In the genomic region with DNA sequence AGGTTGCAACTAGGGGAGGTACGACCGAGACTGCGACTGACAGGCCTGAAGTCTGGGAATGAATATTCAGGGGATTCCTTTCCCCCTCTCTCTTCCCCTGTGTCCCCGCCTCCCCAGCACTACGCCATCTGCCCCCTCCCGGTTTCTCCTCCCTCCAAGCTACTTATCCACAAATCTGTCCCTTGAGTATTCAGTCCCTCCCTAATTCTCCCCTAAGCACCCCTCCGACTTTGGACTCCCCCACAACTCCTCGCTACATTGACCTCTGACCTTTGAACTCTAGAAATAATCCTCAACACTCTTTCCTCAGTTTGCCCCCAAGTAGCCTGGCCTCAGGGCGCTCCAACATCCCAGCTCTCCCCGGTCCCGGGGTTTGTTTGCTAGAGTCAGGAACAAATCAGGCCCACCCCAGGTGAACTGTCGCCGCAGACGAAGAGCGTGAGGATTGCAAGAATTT, we compare ENCODE assay signal across 8 cellular contexts. TPM values are rescaled to one million over a fixed set of nuclear protein-coding genes. Genes with fewer than 3 reads are reported as not detected.
DNase-seq lines count a peak whose midpoint lies in the region; ATAC-seq, FAIRE-seq and TF ChIP-seq lines count a peak whose summit lies in the region.

No MANE protein-coding gene starts in this region.

- in situ Hi-C loops in mammary epithelial cell (cut with MboI; ENCODE audit: low sequenced_read_pairs in 2 of 2), result no loop called here

- intact Hi-C loops in mammary epithelial cell (cut with micrococcal nuclease), result loop anchor here (2.0 kb wide), 1 partner anchor 95 kb away; the partner anchor contains the start of gene GABPB2

- H3K9me1 ChIP-seq in keratinocyte (ENCODE audit: control insufficient read depth, extremely low read depth, insufficient read depth, low read length), result peaks cover 2% of the 10 kb centered on the region

- peaks cover 17% of the 10 kb centered on the region for H3K4me1 ChIP-seq in ACC112 (ENCODE audit: control insufficient read depth, insufficient read depth, low read length, unreplicated experiment)
- H3K4me1 ChIP-seq in mammary epithelial cell (ENCODE audit: insufficient read depth, low read length), result peaks cover 16% of the 10 kb centered on the region
- peaks cover 12% of the 10 kb centered on the region for H3K4me1 ChIP-seq in keratinocyte (ENCODE audit: control insufficient read depth, extremely low read depth, insufficient read depth, low read length)

- H3K9ac ChIP-seq in mammary epithelial cell (ENCODE audit: insufficient read depth, low read length) (peak overlapping the region; percentile 86), keratinocyte (ENCODE audit: control insufficient read depth, extremely low read depth, insufficient read depth, low read length) (peak overlapping the region; percentile 88)

- peak; percentile 16 for ATAC-seq in GM18868 (IDR thresholded peaks at IDR 0.05; ENCODE audit: unreplicated experiment)
- ATAC-seq in GM21526 (IDR thresholded peaks at IDR 0.05; ENCODE audit: low FRiP score, unreplicated experiment), result no peak

- CTCF ChIA-PET in mammary epithelial cell (lab: Charles Lee; ENCODE audit: low non-redundant PET), result no interaction called here

- H3K36me3 ChIP-seq in ACC112 (ENCODE audit: insufficient read depth, low read length), result peaks cover 6% of the 10 kb centered on the region; the same call in 1 of the 2 replicates
- peaks cover 11% of the 10 kb centered on the region for H3K36me3 ChIP-seq in mammary epithelial cell (ENCODE audit: insufficient read depth, low read length)
- peaks cover 3 to 15% of the 10 kb centered on the region in 2 experiments for H3K36me3 ChIP-seq in keratinocyte (ENCODE audit: control insufficient read depth in 2 of 2, extremely low read depth in 1 of 2, insufficient read depth in 2 of 2, low read length in 2 of 2)

- 0% methylated on average over 7 of the region's 15 CpGs for WGBS in mammary epithelial cell (ENCODE audit: low coverage, missing lambda C conversion rate)

- DNase-seq in NCI-H524 (lab: John Stamatoyannopoulos, UW) (peak; percentile 83 to 92), mammary epithelial cell (peak; percentile 20), keratinocyte (ENCODE audit: low read depth, low spot score) (no peak), mesenteric fat pad (ENCODE audit: low spot score) (no peak)
- DNase-seq in stimulated activated CD8-positive, alpha-beta memory T cell treated with anti-CD3 and anti-CD28 coated beads, Interleukin-4, amount 100 ng/mL, for 48 hours, result peak; percentile 40

- H3K79me2 ChIP-seq in ACC112 (ENCODE audit: control insufficient read depth, insufficient read depth, low read length, unreplicated experiment) (peaks cover 24% of the 10 kb centered on the region), mammary epithelial cell (ENCODE audit: insufficient read depth, low read length) (peaks cover 34% of the 10 kb centered on the region), keratinocyte (ENCODE audit: control insufficient read depth, insufficient read depth, low read length) (peaks cover 18% of the 10 kb centered on the region)

- peak; percentile 52 for FAIRE-seq in keratinocyte (lab: Jason Lieb, UNC)

- no peaks in the 10 kb centered on the region for H4K20me1 ChIP-seq in mammary epithelial cell (ENCODE audit: insufficient read depth, low read length)
- H4K20me1 ChIP-seq in keratinocyte (ENCODE audit: control insufficient read depth, extremely low read depth, insufficient read depth, low read length), result no peaks in the 10 kb centered on the region

- H3K27ac ChIP-seq in ACC112 (ENCODE audit: low read depth, low read length), result peak overlapping the region; percentile 51
- peak overlapping the region; percentile 45 for H3K27ac ChIP-seq in mammary epithelial cell (ENCODE audit: insufficient read depth, low read depth, low read length)
- H3K27ac ChIP-seq in keratinocyte (ENCODE audit: control insufficient read depth, insufficient read depth, low read length), result peak overlapping the region; percentile 55

- BruUV-seq in mammary epithelial cell (replicated peaks; lab: Mats Ljungman, UMichigan), result no TSS peak

- H3K27me3 ChIP-seq in ACC112 (ENCODE audit: insufficient read depth, low read length) (no peaks in the 10 kb centered on the region), mammary epithelial cell (ENCODE audit: insufficient read depth, low read length) (no peaks in the 10 kb centered on the region), keratinocyte (ENCODE audit: control insufficient read depth, extremely low read depth, insufficient read depth, low read length) (no peaks in the 10 kb centered on the region)

- H3K4me3 ChIP-seq in ACC112 (ENCODE audit: low read depth, low read length) (peak overlapping the region; percentile 87), mammary epithelial cell (replicated peaks in 1 of 3; ENCODE audit: insufficient read depth in 1 of 3, low read depth in 2 of 3, low read length in 3 of 3) (peak overlapping the region; percentile 69 to 86 (median 75)), keratinocyte (ENCODE audit: control insufficient read depth in 2 of 3, extremely low read depth in 1 of 3, insufficient read depth in 2 of 3, low read depth in 1 of 3, low read length in 3 of 3) (peak overlapping the region; percentile 65 to 94 (median 68))

- dilution Hi-C loops in mammary epithelial cell (cut with HindIII; ENCODE audit: low sequenced_read_pairs) (no loop called here), keratinocyte (cut with MboI; ENCODE audit: extremely low pct_ligation_motif_present, low sequenced_read_pairs) (no loop called here)

- H2AFZ ChIP-seq in ACC112 (ENCODE audit: low read length, unreplicated experiment), result peak overlapping the region; percentile 53
- H2AFZ ChIP-seq in mammary epithelial cell (ENCODE audit: low read depth, low read length), result peak overlapping the region; percentile 96
- H2AFZ ChIP-seq in keratinocyte (ENCODE audit: control insufficient read depth, low read length), result peak overlapping the region; percentile 88

- H3K4me2 ChIP-seq in mammary epithelial cell (ENCODE audit: insufficient read depth, low read depth, low read length) (peak overlapping the region; percentile 81), keratinocyte (ENCODE audit: control insufficient read depth, extremely low read depth, insufficient read depth, low read depth, low read length) (peak overlapping the region; percentile 96)

- TF ChIP-seq CTCF in mammary epithelial cell (conservative IDR thresholded peaks at IDR 0.05 in 1 of 2, IDR thresholded peaks at IDR 0.05 in 1 of 2; ENCODE audit: extremely low read depth in 1 of 2, insufficient read depth in 1 of 2, low read depth in 1 of 2, low read length in 2 of 2) (no peak), keratinocyte (optimal IDR thresholded peaks at IDR 0.05 in 1 of 3, IDR thresholded peaks at IDR 0.05 in 1 of 3, conservative IDR thresholded peaks at IDR 0.05 in 1 of 3; ENCODE audit: extremely low read depth in 1 of 3, insufficient read depth in 2 of 3, low read length in 3 of 3) (no peak)

- H3K9me3 ChIP-seq in mammary epithelial cell (replicated peaks; ENCODE audit: insufficient read depth, low read length) (no peaks in the 10 kb centered on the region), keratinocyte (ENCODE audit: control insufficient read depth, low read depth, low read length) (no peaks in the 10 kb centered on the region)

RNA-seq across cellular contexts. Expression of gene LYSMD1, which starts 0.4 kb away (rescaled TPM):
- total RNA-seq in mammary epithelial cell (1 to 10 TPM; 7.3 to 9.7 TPM), mesenteric fat pad (5.3 TPM)
- polyA plus RNA-seq in mammary epithelial cell (3.8 TPM), keratinocyte (3.6 to 5.6 TPM (median 4.4 TPM) in 3 replicates)
- polyA minus RNA-seq in mammary epithelial cell (21.4 TPM), keratinocyte (0.98 to 5.7 TPM (median 3.6 TPM) in 3 replicates)
- 1.7 TPM for polyA plus RNA-seq in keratinocyte (2011; ENCODE audit: low read depth)
- 3.2 and 4.0 TPM in 2 replicates for polyA plus RNA-seq in keratinocyte (2011; cell fraction: cytosol; rRNA removed)
- 9.5 and 10.2 TPM in 2 replicates for polyA plus RNA-seq in keratinocyte (2011; cell fraction: nucleus; rRNA removed)
- 4.3 TPM in 2 replicates for polyA plus RNA-seq in keratinocyte (2012; ENCODE audit: low replicate concordance)
- polyA minus RNA-seq in keratinocyte (2011; cell fraction: cytosol; rRNA and poly(A)+ RNA removed), result 4.0 TPM
- 5.7 and 5.8 TPM in 2 replicates for polyA minus RNA-seq in keratinocyte (2011; cell fraction: nucleus; rRNA and poly(A)+ RNA removed)

RNA-seq across cellular contexts. Expression of gene SCNM1, which starts 0.6 kb away (rescaled TPM):
- total RNA-seq in mammary epithelial cell (10 to 100 TPM; 24.8 to 47.6 TPM), mesenteric fat pad (32.7 TPM)
- polyA plus RNA-seq in mammary epithelial cell (30.1 TPM), keratinocyte (11.0 to 34.4 TPM (median 26.2 TPM) in 3 replicates)
- polyA minus RNA-seq in mammary epithelial cell (20.5 TPM), keratinocyte (7.4 to 17.6 TPM (median 10.6 TPM) in 3 replicates)
- polyA plus RNA-seq in keratinocyte (2011; ENCODE audit: low read depth), result 32.6 TPM
- 22.8 and 25.1 TPM in 2 replicates for polyA plus RNA-seq in keratinocyte (2011; cell fraction: cytosol; rRNA removed)
- polyA plus RNA-seq in keratinocyte (2011; cell fraction: nucleus; rRNA removed), result 33.4 and 35.9 TPM in 2 replicates
- 44.4 and 44.9 TPM in 2 replicates for polyA plus RNA-seq in keratinocyte (2012; ENCODE audit: low replicate concordance)
- 10.9 TPM for polyA minus RNA-seq in keratinocyte (2011; cell fraction: cytosol; rRNA and poly(A)+ RNA removed)
- polyA minus RNA-seq in keratinocyte (2011; cell fraction: nucleus; rRNA and poly(A)+ RNA removed), result 4.7 and 5.0 TPM in 2 replicates

RNA-seq across cellular contexts. Expression of gene TNFAIP8L2, which starts 8.9 kb away (rescaled TPM):
- not detected for total RNA-seq in mammary epithelial cell
- polyA plus RNA-seq in mammary epithelial cell, result not detected
- not detected for polyA minus RNA-seq in mammary epithelial cell
- polyA plus RNA-seq in keratinocyte, result not detected in 3 replicates
- not detected for polyA plus RNA-seq in keratinocyte (2011; ENCODE audit: low read depth)
- not detected in 2 replicates for polyA plus RNA-seq in keratinocyte (2011; cell fraction: cytosol; rRNA removed)
- 0.32 TPM in 1 of 2 replicates, not detected in the other for polyA plus RNA-seq in keratinocyte (2011; cell fraction: nucleus; rRNA removed)
- polyA plus RNA-seq in keratinocyte (2012; ENCODE audit: low replicate concordance), result 0.23 TPM in 1 of 2 replicates, not detected in the other
- not detected in 3 replicates for polyA minus RNA-seq in keratinocyte
- not detected for polyA minus RNA-seq in keratinocyte (2011; cell fraction: cytosol; rRNA and poly(A)+ RNA removed)
- polyA minus RNA-seq in keratinocyte (2011; cell fraction: nucleus; rRNA and poly(A)+ RNA removed), result not detected in 2 replicates
- 8.0 TPM for total RNA-seq in mesenteric fat pad

RNA-seq across cellular contexts. Expression of gene TMOD4, which starts 10.5 kb away (rescaled TPM):
- not detected for total RNA-seq in mammary epithelial cell
- 0.23 TPM for polyA plus RNA-seq in mammary epithelial cell
- polyA minus RNA-seq in mammary epithelial cell, result not detected
- polyA plus RNA-seq in keratinocyte, result 0.18 to 0.42 TPM (median 0.34 TPM) in 3 replicates
- polyA plus RNA-seq in keratinocyte (2011; ENCODE audit: low read depth), result not detected
- polyA plus RNA-seq in keratinocyte (2011; cell fraction: cytosol; rRNA removed), result 0.15 and 0.17 TPM in 2 replicates
- polyA plus RNA-seq in keratinocyte (2011; cell fraction: nucleus; rRNA removed), result not detected in 2 replicates
- 0.24 TPM in 1 of 2 replicates, not detected in the other for polyA plus RNA-seq in keratinocyte (2012; ENCODE audit: low replicate concordance)
- 0.49 TPM in 1 of 3 replicates, not detected in the others for polyA minus RNA-seq in keratinocyte
- polyA minus RNA-seq in keratinocyte (2011; cell fraction: cytosol; rRNA and poly(A)+ RNA removed), result not detected
- polyA minus RNA-seq in keratinocyte (2011; cell fraction: nucleus; rRNA and poly(A)+ RNA removed), result not detected in 2 replicates
- total RNA-seq in mesenteric fat pad, result not detected

RNA-seq across cellular contexts. Expression of gene SEMA6C, which starts 18.9 kb away (rescaled TPM):
- 1 to 10 TPM in 1 of 2 donors, under 1 TPM in 1; 0.50 to 1.6 TPM for total RNA-seq in mammary epithelial cell
- 0.44 TPM for polyA plus RNA-seq in mammary epithelial cell
- 0.10 TPM for polyA minus RNA-seq in mammary epithelial cell
- 0.43 to 1.9 TPM (median 0.93 TPM) in 3 replicates for polyA plus RNA-seq in keratinocyte
- polyA plus RNA-seq in keratinocyte (2011; ENCODE audit: low read depth), result 0.34 TPM
- polyA plus RNA-seq in keratinocyte (2011; cell fraction: cytosol; rRNA removed), result 0.36 and 0.55 TPM in 2 replicates
- polyA plus RNA-seq in keratinocyte (2011; cell fraction: nucleus; rRNA removed), result 4.0 and 6.0 TPM in 2 replicates
- 0.73 and 0.91 TPM in 2 replicates for polyA plus RNA-seq in keratinocyte (2012; ENCODE audit: low replicate concordance)
- polyA minus RNA-seq in keratinocyte, result 1.0 to 3.3 TPM (median 1.5 TPM) in 3 replicates
- 0.58 TPM for polyA minus RNA-seq in keratinocyte (2011; cell fraction: cytosol; rRNA and poly(A)+ RNA removed)
- 4.6 and 4.7 TPM in 2 replicates for polyA minus RNA-seq in keratinocyte (2011; cell fraction: nucleus; rRNA and poly(A)+ RNA removed)
- 4.8 TPM for total RNA-seq in mesenteric fat pad

Comparison
In these comparisons a context has a peak if more than half of its experiments do, and no peak if none do; other contexts are left out.
1. DNase-seq: peak in NCI-H524 (2 of 2), mammary epithelial cell (single experiment) and stimulated activated CD8-positive, alpha-beta memory T cell treated with anti-CD3 and anti-CD28 coated beads, Interleukin-4, amount 100 ng/mL, for 48 hours (single experiment); none in keratinocyte (single experiment) and mesenteric fat pad (single experiment).
2. Peak in every context shown above with its lines, with median percentiles within 50 percentile points of each other: H2AFZ ChIP-seq, H3K27ac ChIP-seq and H3K4me3 ChIP-seq.